32 cellular contexts compared by ENCODE assay signal in genomic region chr1:107352850-107353249, GRCh38.
"Had no signal": no experiment of that assay in that cellular context is flagged by ENCODE, and none has a peak within 500 bp of the region (broad histone marks: within the 10 kb centered on the region; RNA-seq: fewer than 3 reads in every experiment).

No MANE protein-coding gene starts in this region.

- ATAC-seq: activated CD8-positive, alpha-beta memory T cell treated with anti-CD3 and anti-CD28 coated beads, Interleukin-2, amount 10 ng/mL, durations not matched to agents 7 days and 5 days; activated CD8-positive, alpha-beta T cell treated with anti-CD3 and anti-CD28 coated beads, Interleukin-2, amount 10 ng/mL, durations not matched to agents 7 days and 5 days; activated naive CD8-positive, alpha-beta T cell treated with anti-CD3 and anti-CD28 coated beads, Interleukin-2, amount 50 U/mL, for 24 hours; esophagus mucosa had no signal

- FAIRE-seq: frontal cortex had no signal

- H3K4me1 ChIP-seq: adrenal gland, breast epithelium had no signal

- H3K4me3 Mint-ChIP-seq: activated CD4-positive, alpha-beta memory T cell treated with anti-CD3 and anti-CD28 coated beads for 36 hours; activated CD8-positive, alpha-beta memory T cell treated with anti-CD3 and anti-CD28 coated beads, Interleukin-2, amount 10 ng/mL, durations not matched to agents 7 days and 5 days; activated CD8-positive, alpha-beta T cell treated with anti-CD3 and anti-CD28 coated beads, Interleukin-2, amount 10 ng/mL, durations not matched to agents 7 days and 5 days; activated naive CD4-positive, alpha-beta T cell treated with anti-CD3 and anti-CD28 coated beads for 36 hours; activated naive CD4-positive, alpha-beta T cell treated with anti-CD3 and anti-CD28 coated beads, Interleukin-2, amount 50 U/mL, for 24 hours; activated naive CD8-positive, alpha-beta T cell treated with anti-CD3 and anti-CD28 coated beads for 36 hours; activated naive CD8-positive, alpha-beta T cell treated with anti-CD3 and anti-CD28 coated beads, Interleukin-2, amount 50 U/mL, for 24 hours; activated T-helper 1 cell treated with anti-CD3 and anti-CD28 coated beads, Interleukin-12 subunit alpha, Interleukin-12 subunit beta, Interleukin-2, Interleukin-4 antibody, amounts not matched to agents 30 ng/mL and 10 ng/mL and 1 ng/mL, durations not matched to agents 14 hours and 24 hours and 36 hours; brain; dendritic cell treated with granulocyte-macrophage colony-stimulating factor and Interleukin-4, amounts not matched to agents 40 ng/mL and 50 ng/mL, for 4 days; endodermal cell had no signal

- H3K27ac ChIP-seq: adrenal gland, breast epithelium, cardiac muscle cell, coronary artery, dorsolateral prefrontal cortex had no signal

- H3K27ac Mint-ChIP-seq: activated CD4-positive, alpha-beta memory T cell treated with anti-CD3 and anti-CD28 coated beads for 36 hours; activated CD8-positive, alpha-beta memory T cell treated with anti-CD3 and anti-CD28 coated beads, Interleukin-2, amount 10 ng/mL, durations not matched to agents 7 days and 5 days; activated CD8-positive, alpha-beta T cell treated with anti-CD3 and anti-CD28 coated beads, Interleukin-2, amount 10 ng/mL, durations not matched to agents 7 days and 5 days; activated naive CD4-positive, alpha-beta T cell treated with anti-CD3 and anti-CD28 coated beads for 36 hours; activated naive CD4-positive, alpha-beta T cell treated with anti-CD3 and anti-CD28 coated beads, Interleukin-2, amount 50 U/mL, for 24 hours; activated naive CD8-positive, alpha-beta T cell treated with anti-CD3 and anti-CD28 coated beads for 36 hours; activated naive CD8-positive, alpha-beta T cell treated with anti-CD3 and anti-CD28 coated beads, Interleukin-2, amount 50 U/mL, for 24 hours; activated T-helper 1 cell treated with anti-CD3 and anti-CD28 coated beads, Interleukin-12 subunit alpha, Interleukin-12 subunit beta, Interleukin-2, Interleukin-4 antibody, amounts not matched to agents 30 ng/mL and 10 ng/mL and 1 ng/mL, durations not matched to agents 14 hours and 24 hours and 36 hours; activated T-helper 2 cell treated with anti-CD3 and anti-CD28 coated beads, Interferon-gamma antibody, Interleukin-2, Interleukin-4, amounts not matched to agents 10 μg/mL and 5 μg/mL and 100 μg/mL, durations not matched to agents 14 hours and 24 hours and 36 hours; brain; dendritic cell treated with granulocyte-macrophage colony-stimulating factor and Interleukin-4, amounts not matched to agents 40 ng/mL and 50 ng/mL, for 4 days; endodermal cell had no signal

- H3K27me3 Mint-ChIP-seq: activated CD4-positive, alpha-beta memory T cell treated with anti-CD3 and anti-CD28 coated beads for 36 hours; activated CD8-positive, alpha-beta memory T cell treated with anti-CD3 and anti-CD28 coated beads, Interleukin-2, amount 10 ng/mL, durations not matched to agents 7 days and 5 days; activated naive CD4-positive, alpha-beta T cell treated with anti-CD3 and anti-CD28 coated beads, Interleukin-2, amount 50 U/mL, for 24 hours; activated naive CD8-positive, alpha-beta T cell treated with anti-CD3 and anti-CD28 coated beads for 36 hours; activated naive CD8-positive, alpha-beta T cell treated with anti-CD3 and anti-CD28 coated beads, Interleukin-2, amount 50 U/mL, for 24 hours; dendritic cell treated with granulocyte-macrophage colony-stimulating factor and Interleukin-4, amounts not matched to agents 40 ng/mL and 50 ng/mL, for 4 days had no signal

- H3K9me3 Mint-ChIP-seq: activated CD4-positive, alpha-beta memory T cell treated with anti-CD3 and anti-CD28 coated beads for 36 hours; activated naive CD4-positive, alpha-beta T cell treated with anti-CD3 and anti-CD28 coated beads for 36 hours; activated naive CD4-positive, alpha-beta T cell treated with anti-CD3 and anti-CD28 coated beads, Interleukin-2, amount 50 U/mL, for 24 hours; activated naive CD8-positive, alpha-beta T cell treated with anti-CD3 and anti-CD28 coated beads for 36 hours; activated naive CD8-positive, alpha-beta T cell treated with anti-CD3 and anti-CD28 coated beads, Interleukin-2, amount 50 U/mL, for 24 hours; activated T-helper 1 cell treated with anti-CD3 and anti-CD28 coated beads, Interleukin-12 subunit alpha, Interleukin-12 subunit beta, Interleukin-2, Interleukin-4 antibody, amounts not matched to agents 30 ng/mL and 10 ng/mL and 1 ng/mL, durations not matched to agents 14 hours and 24 hours and 36 hours; activated T-helper 2 cell treated with anti-CD3 and anti-CD28 coated beads, Interferon-gamma antibody, Interleukin-2, Interleukin-4, amounts not matched to agents 10 μg/mL and 5 μg/mL and 100 μg/mL, durations not matched to agents 14 hours and 24 hours and 36 hours; dendritic cell treated with granulocyte-macrophage colony-stimulating factor and Interleukin-4, amounts not matched to agents 40 ng/mL and 50 ng/mL, for 4 days had no signal

- H3K36me3 ChIP-seq: adrenal gland, breast epithelium, cardiac muscle cell had no signal

- H3K4me1 Mint-ChIP-seq: activated CD8-positive, alpha-beta memory T cell treated with anti-CD3 and anti-CD28 coated beads, Interleukin-2, amount 10 ng/mL, durations not matched to agents 7 days and 5 days; activated naive CD4-positive, alpha-beta T cell treated with anti-CD3 and anti-CD28 coated beads, Interleukin-2, amount 50 U/mL, for 24 hours; activated naive CD8-positive, alpha-beta T cell treated with anti-CD3 and anti-CD28 coated beads for 36 hours; activated naive CD8-positive, alpha-beta T cell treated with anti-CD3 and anti-CD28 coated beads, Interleukin-2, amount 50 U/mL, for 24 hours; brain; endodermal cell had no signal

- H3K9me3 ChIP-seq: adrenal gland had no signal

- H3K4me3 ChIP-seq: adrenal gland, breast epithelium, cardiac muscle cell, coronary artery, dorsolateral prefrontal cortex had no signal

- DNase-seq: activated CD4-positive, alpha-beta memory T cell treated with anti-CD3 and anti-CD28 coated beads for 36 hours; activated CD4-positive, alpha-beta T cell treated with anti-CD3 and anti-CD28 coated beads for 48 hours; activated CD8-positive, alpha-beta memory T cell treated with anti-CD3 and anti-CD28 coated beads, Interleukin-2, amount 10 ng/mL, durations not matched to agents 7 days and 5 days; activated CD8-positive, alpha-beta memory T cell treated with anti-CD3 and anti-CD28 coated beads, Interleukin-2, amount 50 U/mL, for 4 hours; activated CD8-positive, alpha-beta T cell treated with anti-CD3 and anti-CD28 coated beads, Interleukin-2, amount 10 ng/mL, durations not matched to agents 7 days and 5 days; activated effector memory CD4-positive, alpha-beta T cell treated with anti-CD3 and anti-CD28 coated beads, Interleukin-2, amount 50 U/mL, for 16 hours; activated naive CD4-positive, alpha-beta T cell treated with anti-CD3 and anti-CD28 coated beads for 36 hours; activated naive CD8-positive, alpha-beta T cell treated with anti-CD3 and anti-CD28 coated beads for 36 hours; activated naive CD8-positive, alpha-beta T cell treated with anti-CD3 and anti-CD28 coated beads, Interleukin-2, amount 50 U/mL, for 24 hours; activated T-cell treated with anti-CD3 and anti-CD28 coated beads, Interleukin-2, amount 50 U/mL, for 1 hour; activated T-cell treated with anti-CD3 and anti-CD28 coated beads, Interleukin-2, amount 50 U/mL, for 48 hours; adrenal gland; amygdala; aorta; central memory CD4-positive, alpha-beta T cell; cerebellar nuclear complex; dorsolateral prefrontal cortex; effector memory CD4-positive, alpha-beta T cell; endodermal cell; foreskin fibroblast; head of caudate nucleus; T-helper 2 cell had no signal

- H3K27me3 ChIP-seq: adrenal gland, breast epithelium, cardiac muscle cell, dorsolateral prefrontal cortex had no signal

- H3K36me3 Mint-ChIP-seq: activated CD4-positive, alpha-beta memory T cell treated with anti-CD3 and anti-CD28 coated beads for 36 hours; activated CD8-positive, alpha-beta memory T cell treated with anti-CD3 and anti-CD28 coated beads, Interleukin-2, amount 10 ng/mL, durations not matched to agents 7 days and 5 days; activated naive CD4-positive, alpha-beta T cell treated with anti-CD3 and anti-CD28 coated beads, Interleukin-2, amount 50 U/mL, for 24 hours; activated naive CD8-positive, alpha-beta T cell treated with anti-CD3 and anti-CD28 coated beads for 36 hours had no signal
